Comparison of ENCODE assay signal across 9 cellular contexts in genomic region chrX:110420771-110421498, GRCh38.
DNase-seq lines count a peak whose midpoint lies in the region; ATAC-seq, FAIRE-seq and TF ChIP-seq lines count a peak whose summit lies in the region.
"Had no signal": no experiment of that assay in that cellular context is flagged by ENCODE, and none has a peak within 500 bp of the region (broad histone marks: within the 10 kb centered on the region; RNA-seq: fewer than 3 reads in every experiment).

No MANE protein-coding gene starts in this region.

- intact Hi-C loops in ovary (cut with DNase I), result no loop called here

- no peaks in the 10 kb centered on the region for H3K9me3 ChIP-seq in ovary

- peak; percentile 26; the same call in 1 of the 2 replicates for TF ChIP-seq CTCF in C4-2B (conservative IDR thresholded peaks at IDR 0.05)
- TF ChIP-seq CTCF in ovary (IDR thresholded peaks at IDR 0.05), result no peak

- no peak for TF ChIP-seq POLR2A in ovary (IDR thresholded peaks at IDR 0.05)

- peak; percentile 68 for ATAC-seq in GM19328 (IDR thresholded peaks at IDR 0.05; ENCODE audit: unreplicated experiment)
- no peak for ATAC-seq in GM19035 (IDR thresholded peaks at IDR 0.05; ENCODE audit: unreplicated experiment)

- no peak overlapping the region for H3K4me3 ChIP-seq in ovary
- H3K4me3 ChIP-seq: skin epidermis had no signal

- no peak overlapping the region for H3K27ac ChIP-seq in C4-2B
- no peak overlapping the region for H3K27ac ChIP-seq in ovary
- H3K27ac ChIP-seq: skin epidermis had no signal

- H3K4me1 ChIP-seq in ovary (ENCODE audit: insufficient read depth), result no peaks in the 10 kb centered on the region

- no peak for DNase-seq in RCC 7860 (ENCODE audit: low spot score)
- peak; percentile 79 for DNase-seq in foreskin melanocyte
- no peak for DNase-seq in ovary
- no peak for DNase-seq in activated CD4-positive, alpha-beta T cell treated with anti-CD3 and anti-CD28 coated beads, Interleukin-2, amount 50 U/mL, for 4 hours
- DNase-seq in stimulated activated CD4-positive, alpha-beta T cell treated with anti-CD3 and anti-CD28 coated beads, Interleukin-15, amount 100 ng/mL, for 24 hours, result no peak

- H3K27me3 ChIP-seq in ovary, result no peaks in the 10 kb centered on the region

- peak; percentile 44 for FAIRE-seq in RCC 7860 (lab: Jason Lieb, UNC)

- no peak for TF ChIP-seq EP300 in ovary (IDR thresholded peaks at IDR 0.05)

- WGBS in ovary, 3 donors, result 64 to 71% (median 69%) methylated on average over 9 of the region's 9 CpGs

- no peaks in the 10 kb centered on the region for H3K36me3 ChIP-seq in ovary
